In genomic region chr15:74432968-74433591, GRCh38 we compare ENCODE assay signal across 8 cellular contexts. TPM values are rescaled to one million over a fixed set of nuclear protein-coding genes. Genes with fewer than 3 reads are reported as not detected.
A peak's percentile ranks its signal among the peaks of the same experiment; 100 is the strongest.
DNase-seq lines count a peak whose midpoint lies in the region; ATAC-seq and TF ChIP-seq lines count a peak whose summit lies in the region.

No MANE protein-coding gene starts in this region.

- no peaks in the 10 kb centered on the region for H3K9me3 Mint-ChIP-seq in naive thymus-derived CD8-positive, alpha-beta T cell

- H3K9me3 ChIP-seq in MG63, result no peaks in the 10 kb centered on the region

- H3K4me3 ChIP-seq in MG63, result peak overlapping the region; percentile 83
- peak overlapping the region; percentile 97 for H3K4me3 ChIP-seq in coronary artery

- no peaks in the 10 kb centered on the region for H3K36me3 Mint-ChIP-seq in naive thymus-derived CD8-positive, alpha-beta T cell

- DNase-seq in MG63, result no peak
- no peak for DNase-seq in coronary artery (ENCODE audit: low spot score)
- DNase-seq in naive thymus-derived CD8-positive, alpha-beta T cell, result peak in 1 of 10 donors; percentile 12
- DNase-seq in GM10266 (ENCODE audit: extremely low spot score), result no peak
- DNase-seq in GM19238 (ENCODE audit: insufficient read length, low spot score), result no peak
- DNase-seq in GM10248 (ENCODE audit: extremely low spot score), result no peak
- no peak for DNase-seq in NCI-H510A treated with DMSO at 0.1 percent for 48 hours (lab: John Stamatoyannopoulos, UW)

- H3K4me3 Mint-ChIP-seq in naive thymus-derived CD8-positive, alpha-beta T cell, result peak overlapping the region in 9 of 10 donors; percentile 7 to 89 (median 63)

- peak overlapping the region in 1 of 2 donors; percentile 71 for H3K27ac ChIP-seq in coronary artery

- POLR2A ChIA-PET in naive thymus-derived CD8-positive, alpha-beta T cell (lab: Charles Lee), result interaction anchor here (1.2 to 2.5 kb wide), 4 partner anchors 12 to 182 kb away, joined by 3 to 12 read pairs (median 6); no protein-coding TSS in a partner anchor
- POLR2A ChIA-PET in GM10248 (lab: Yijun Ruan, JAX), result interaction anchor here (1.9 kb wide), 1 partner anchor 30 kb away, joined by 7 read pairs; no protein-coding TSS in a partner anchor

- H3K36me3 ChIP-seq in MG63, result peaks cover 3% of the 10 kb centered on the region

- peak; percentile 11 for ATAC-seq in GM21515 (IDR thresholded peaks at IDR 0.05; ENCODE audit: unreplicated experiment)
- ATAC-seq in naive thymus-derived CD8-positive, alpha-beta T cell, result peak; percentile 11 to 13

- CTCF ChIA-PET in GM10248 (lab: Yijun Ruan, JAX), result interaction anchor here (1.4 to 33.1 kb wide), 3 partner anchors 18 to 57 kb away, joined by 5 to 827 read pairs (median 160); partner anchors contain the start of gene CYP11A1

- TF ChIP-seq CTCF in coronary artery (IDR thresholded peaks at IDR 0.05), result no peak
- no peak for TF ChIP-seq CTCF in GM10266 (IDR thresholded peaks at IDR 0.05; ENCODE audit: control insufficient read depth, insufficient read depth, low read depth, missing control alignments)
- TF ChIP-seq CTCF in GM10248 (IDR thresholded peaks at IDR 0.05; ENCODE audit: control extremely low read depth, extremely low read depth, low read depth, missing control alignments), result no peak

- H3K27ac Mint-ChIP-seq in naive thymus-derived CD8-positive, alpha-beta T cell, result peak overlapping the region in 1 of 10 donors; percentile 37

- peaks cover 16 to 62% (median 43%) of the 10 kb centered on the region in 4 donors for H3K4me1 Mint-ChIP-seq in naive thymus-derived CD8-positive, alpha-beta T cell

- no peaks in the 10 kb centered on the region for H3K27me3 Mint-ChIP-seq in naive thymus-derived CD8-positive, alpha-beta T cell

- H3K27me3 ChIP-seq in MG63, result no peaks in the 10 kb centered on the region

RNA-seq across cellular contexts. Expression of gene SEMA7A, which starts 0.7 kb away (rescaled TPM):
- total RNA-seq in MG63 (2014; rRNA removed; shearing (Covaris generic); ENCODE audit: low replicate concordance), result 10.5 and 12.0 TPM in 2 replicates
- 1 to 10 TPM; 3.2 TPM for total RNA-seq in naive thymus-derived CD8-positive, alpha-beta T cell
- 1 to 10 TPM in 1 of 3 donors, under 1 TPM in 2; 0.09 to 1.7 (median 0.20) TPM for polyA plus RNA-seq in naive thymus-derived CD8-positive, alpha-beta T cell

RNA-seq across cellular contexts. Expression of gene UBL7, which starts 27.9 kb away (rescaled TPM):
- 90.0 and 116 TPM in 2 replicates for total RNA-seq in MG63 (2014; rRNA removed; shearing (Covaris generic); ENCODE audit: low replicate concordance)
- total RNA-seq in naive thymus-derived CD8-positive, alpha-beta T cell, result 10 to 100 TPM; 49.0 to 54.1 TPM
- polyA plus RNA-seq in naive thymus-derived CD8-positive, alpha-beta T cell, result 100 to 1,000 TPM; 113 to 151 (median 150) TPM
